8 cellular contexts compared by ENCODE assay signal in genomic region chr14:35403397-35404245, GRCh38. TPM values are rescaled to one million over a fixed set of nuclear protein-coding genes. Genes with fewer than 3 reads are reported as not detected.
DNase-seq lines count a peak whose midpoint lies in the region; ATAC-seq and TF ChIP-seq lines count a peak whose summit lies in the region.

No MANE protein-coding gene starts in this region.

- no peaks in the 10 kb centered on the region for H3K9me2 ChIP-seq in OCI-LY1 (ENCODE audit: low read depth, low read length)

- H3K4me2 ChIP-seq in IMR-90 (ENCODE audit: low read depth, low read length) (peak overlapping the region; percentile 84), OCI-LY1 (ENCODE audit: low read length) (peak overlapping the region; percentile 97)

- TF ChIP-seq CTCF in IMR-90 (conservative IDR thresholded peaks at IDR 0.05; ENCODE audit: low read depth, low read length) = no peak
- TF ChIP-seq CTCF in OCI-LY1 (IDR thresholded peaks at IDR 0.05; ENCODE audit: low read length) = no peak

- peak overlapping the region; percentile 64 for H2BK20ac ChIP-seq in IMR-90 (ENCODE audit: low read depth, low read length)

- intact Hi-C loops in IMR-90 (cut with micrococcal nuclease) = loop anchor here (1.0 to 5.0 kb wide), 5 partner anchors 18 to 111 kb away; partner anchors contain the start of gene PSMA6

- no peak for TF ChIP-seq POLR2A in IMR-90 (IDR thresholded peaks at IDR 0.05; ENCODE audit: low read depth, low read length)

- DNase-seq in DMS 273 treated with DMSO at 0.1 percent for 48 hours (lab: John Stamatoyannopoulos, UW) = peak; percentile 75
- DNase-seq in IMR-90 = peak; percentile 92
- peak; percentile 93 for DNase-seq in activated T-cell treated with anti-CD3 and anti-CD28 coated beads for 1 hour (ENCODE audit: low read depth)
- DNase-seq in epidermal melanocyte (ENCODE audit: insufficient read length, low spot score) = peak; percentile 88
- DNase-seq in stimulated activated CD8-positive, alpha-beta memory T cell treated with anti-CD3 and anti-CD28 coated beads, Interleukin-2, amount 100 ng/mL, for 1 hour (ENCODE audit: low read depth in 2 of 2) = peak; percentile 93 to 94

- WGBS in IMR-90 (ENCODE audit: extremely low coverage in 2 of 2, insufficient read length in 1 of 2), 2 experiments = 0% methylated on average over 3 of the region's 57 CpGs; no CpG with 5 or more reads in 1 of the 2 experiments

- H3K56ac ChIP-seq in IMR-90 (ENCODE audit: extremely low read depth, insufficient read depth, low read length) = peak overlapping the region; percentile 89

- peak overlapping the region; percentile 97 for H2AK5ac ChIP-seq in IMR-90 (ENCODE audit: low read depth, low read length)

- H3K9me1 ChIP-seq in IMR-90 (ENCODE audit: insufficient read depth, low read length) = peaks cover 20% of the 10 kb centered on the region

- H3K18ac ChIP-seq in IMR-90 (ENCODE audit: low read depth, low read length) = peak overlapping the region; percentile 55

- H4K5ac ChIP-seq in IMR-90 (ENCODE audit: low read depth, low read length) = peak overlapping the region; percentile 73

- ATAC-seq in GM21529 (IDR thresholded peaks at IDR 0.05; ENCODE audit: unreplicated experiment) (peak; percentile 48), IMR-90 (ENCODE audit: low read depth) (peak; percentile 79)

- H3K9ac ChIP-seq in IMR-90 (ENCODE audit: low read depth, low read length) (peak overlapping the region; percentile 89), OCI-LY1 (ENCODE audit: low read length) (peak overlapping the region; percentile 98)

- H3K27me3 ChIP-seq in IMR-90 (ENCODE audit: control insufficient read depth, insufficient read depth, low read length) = no peaks in the 10 kb centered on the region
- no peaks in the 10 kb centered on the region for H3K27me3 ChIP-seq in OCI-LY1 (ENCODE audit: insufficient read depth, low read length)
- no peaks in the 10 kb centered on the region for H3K27me3 ChIP-seq in mononuclear cell (ENCODE audit: insufficient read depth, low read length)

- peak overlapping the region; percentile 92 for H2AK9ac ChIP-seq in IMR-90 (replicated peaks; ENCODE audit: low read depth, low read length, poor library complexity)

- peak overlapping the region; percentile 74 to 83 for H4K8ac ChIP-seq in IMR-90 (ENCODE audit: low read depth in 2 of 2, low read length in 2 of 2)

- H3K79me1 ChIP-seq in IMR-90 (ENCODE audit: low read depth in 1 of 2, low read length in 2 of 2) = peaks cover 35 to 52% of the 10 kb centered on the region in 2 experiments

- H3K4me3 ChIP-seq in IMR-90 (ENCODE audit: insufficient read depth, low read depth, low read length) = peak overlapping the region; percentile 95
- peak overlapping the region; percentile 91 for H3K4me3 ChIP-seq in OCI-LY1 (ENCODE audit: low read depth, low read length, poor library complexity, severe bottlenecking)
- H3K4me3 ChIP-seq in mononuclear cell (ENCODE audit: low read length) = peak overlapping the region; percentile 89

- peak overlapping the region; percentile 98 for H3K4ac ChIP-seq in IMR-90 (ENCODE audit: low read depth, low read length)

- dilution Hi-C loops in IMR-90 (cut with HindIII; ENCODE audit: low sequenced_read_pairs, unreplicated experiment) = no loop called here

- H2BK120ac ChIP-seq in IMR-90 (ENCODE audit: low read depth, low read length) = peak overlapping the region; percentile 74

- H3K4me1 ChIP-seq in IMR-90 (ENCODE audit: control insufficient read depth, insufficient read depth, low read length) (peaks cover 15% of the 10 kb centered on the region), OCI-LY1 (ENCODE audit: insufficient read depth, low read length, severe bottlenecking) (peaks cover 52% of the 10 kb centered on the region), mononuclear cell (ENCODE audit: insufficient read depth, low read length) (peaks cover 65% of the 10 kb centered on the region)

- POLR2A ChIA-PET in IMR-90 (lab: Charles Lee; ENCODE audit: unreplicated experiment) = interaction anchor here (0.6 to 1.2 kb wide), 4 partner anchors 89 to 279 kb away, joined by 3 to 7 read pairs (median 5); no protein-coding TSS in a partner anchor

- no TSS peak for BruUV-seq in IMR-90 (replicated peaks; lab: Mats Ljungman, UMichigan)

- H2BK5ac ChIP-seq in IMR-90 (ENCODE audit: low read depth, low read length, poor library complexity, severe bottlenecking) = peak overlapping the region; percentile 93

- H2BK15ac ChIP-seq in IMR-90 (ENCODE audit: low read depth, low read length) = peak overlapping the region; percentile 90

- no peak for TF ChIP-seq RAD21 in IMR-90 (IDR thresholded peaks at IDR 0.05; ENCODE audit: low read length)

- H3K27ac ChIP-seq in IMR-90 (ENCODE audit: insufficient read depth, low read length) (peak overlapping the region; percentile 99), OCI-LY1 (ENCODE audit: low read depth, low read length, poor library complexity, severe bottlenecking) (peak overlapping the region; percentile 90)

- in situ Hi-C loops in IMR-90 (cut with MboI; ENCODE audit: low sequenced_read_pairs) = loop anchor here (10.0 to 25.0 kb wide), 2 partner anchors 109 to 741 kb away; partner anchors contain the start of gene PSMA6

- H3K9me3 ChIP-seq in IMR-90 (ENCODE audit: control insufficient read depth, insufficient read depth, low read length) = no peaks in the 10 kb centered on the region
- no peaks in the 10 kb centered on the region for H3K9me3 ChIP-seq in OCI-LY1 (ENCODE audit: low read length)
- H3K9me3 ChIP-seq in mononuclear cell (ENCODE audit: low read depth, low read length) = no peaks in the 10 kb centered on the region

- no peaks in the 10 kb centered on the region for H3K79me2 ChIP-seq in OCI-LY1 (ENCODE audit: insufficient read depth, low read length)

- peak overlapping the region; percentile 89 for H4K91ac ChIP-seq in IMR-90 (ENCODE audit: insufficient read depth, low read depth, low read length)

- CTCF ChIA-PET in IMR-90 (lab: Yijun Ruan, JAX) = interaction anchor here (1.1 to 1.8 kb wide), 4 partner anchors 10 to 189 kb away, joined by 3 to 5 read pairs (median 4); partner anchors contain the start of gene PSMA6

- no peaks in the 10 kb centered on the region for H3F3A ChIP-seq in OCI-LY1 (ENCODE audit: insufficient read depth, low read length)

- H2AFZ ChIP-seq in IMR-90 (replicated peaks; ENCODE audit: low read length, poor library complexity) = peak overlapping the region; percentile 79
- H2AFZ ChIP-seq in OCI-LY1 (ENCODE audit: low read length) = no peak overlapping the region

- peaks cover 33% of the 10 kb centered on the region for H4K20me1 ChIP-seq in IMR-90 (ENCODE audit: insufficient read depth, low read length)
- no peaks in the 10 kb centered on the region for H4K20me1 ChIP-seq in OCI-LY1 (ENCODE audit: insufficient read depth, low read length)

- peak overlapping the region; percentile 94 for H3K23ac ChIP-seq in IMR-90 (ENCODE audit: low read depth, low read length)

- H3K36me3 ChIP-seq in IMR-90 (ENCODE audit: control insufficient read depth, insufficient read depth, low read length) (peaks cover 27% of the 10 kb centered on the region), OCI-LY1 (ENCODE audit: insufficient read depth, low read length) (peaks cover 44% of the 10 kb centered on the region)

- peak overlapping the region; percentile 98 for H3K14ac ChIP-seq in IMR-90 (replicated peaks; ENCODE audit: low read depth, low read length)

TF ChIP-seq in IMR-90, 13 proteins besides CTCF, POLR2A, EP300 and RAD21:
- peak; percentile 99 for TF ChIP-seq CEBPB (IDR thresholded peaks at IDR 0.05; ENCODE audit: low read depth, low read length)
- no peak for TF ChIP-seq RCOR1 (IDR thresholded peaks at IDR 0.05; ENCODE audit: insufficient replicate concordance, low read length)
- no peak for TF ChIP-seq RFX5 (IDR thresholded peaks at IDR 0.05; ENCODE audit: low read depth, low read length)
- TF ChIP-seq NFE2L2 (IDR thresholded peaks at IDR 0.05; ENCODE audit: low read depth, low read length) = no peak
- TF ChIP-seq MXI1 (IDR thresholded peaks at IDR 0.05; ENCODE audit: borderline replicate concordance, low read depth, low read length) = peak; percentile 81
- TF ChIP-seq, protein P1, sequence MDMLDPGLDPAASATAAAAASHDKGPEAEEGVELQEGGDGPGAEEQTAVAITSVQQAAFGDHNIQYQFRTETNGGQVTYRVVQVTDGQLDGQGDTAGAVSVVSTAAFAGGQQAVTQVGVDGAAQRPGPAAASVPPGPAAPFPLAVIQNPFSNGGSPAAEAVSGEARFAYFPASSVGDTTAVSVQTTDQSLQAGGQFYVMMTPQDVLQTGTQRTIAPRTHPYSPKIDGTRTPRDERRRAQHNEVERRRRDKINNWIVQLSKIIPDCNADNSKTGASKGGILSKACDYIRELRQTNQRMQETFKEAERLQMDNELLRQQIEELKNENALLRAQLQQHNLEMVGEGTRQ (IDR thresholded peaks at IDR 0.05; ENCODE audit: low read depth, low read length) = peak; percentile 41; the same call in 1 of the 2 replicates
- TF ChIP-seq CHD1 (IDR thresholded peaks at IDR 0.05; ENCODE audit: low read depth, low read length) = peak; percentile 17; the same call in 1 of the 2 replicates
TF ChIP-seq in IMR-90: peak in this region for 4.

RNA-seq across cellular contexts. Expression of gene NFKBIA, which starts 0.9 kb away (rescaled TPM):
- total RNA-seq in IMR-90 (2012; rRNA removed) (97.1 and 102 TPM in 2 replicates), mononuclear cell (6,701 TPM)
- 71.1 and 76.5 TPM in 2 replicates for polyA plus RNA-seq in IMR-90 (2012; rRNA removed)
- 88.2 and 125 TPM in 2 replicates for polyA plus RNA-seq in IMR-90 (2012; cell fraction: cytosol; rRNA removed)
- 272 and 345 TPM in 2 replicates for polyA plus RNA-seq in IMR-90 (2012; cell fraction: nucleus; rRNA removed; ENCODE audit: low replicate concordance)

Comparison
In these comparisons a context has a peak if more than half of its experiments do, and no peak if none do; other contexts are left out.
1. Peak in every context shown above with its lines: DNase-seq, ATAC-seq, H3K4me3 ChIP-seq and H3K27ac ChIP-seq.
2. RNA of gene NFKBIA, which starts 0.9 kb away (total RNA-seq): 6,701 TPM in mononuclear cell (single experiment); 97.1 to 102 TPM in IMR-90; every median in the first group is over 10 times any median in the second.